Comparison of ENCODE assay signal across 1 cellular context in the genomic region with DNA sequence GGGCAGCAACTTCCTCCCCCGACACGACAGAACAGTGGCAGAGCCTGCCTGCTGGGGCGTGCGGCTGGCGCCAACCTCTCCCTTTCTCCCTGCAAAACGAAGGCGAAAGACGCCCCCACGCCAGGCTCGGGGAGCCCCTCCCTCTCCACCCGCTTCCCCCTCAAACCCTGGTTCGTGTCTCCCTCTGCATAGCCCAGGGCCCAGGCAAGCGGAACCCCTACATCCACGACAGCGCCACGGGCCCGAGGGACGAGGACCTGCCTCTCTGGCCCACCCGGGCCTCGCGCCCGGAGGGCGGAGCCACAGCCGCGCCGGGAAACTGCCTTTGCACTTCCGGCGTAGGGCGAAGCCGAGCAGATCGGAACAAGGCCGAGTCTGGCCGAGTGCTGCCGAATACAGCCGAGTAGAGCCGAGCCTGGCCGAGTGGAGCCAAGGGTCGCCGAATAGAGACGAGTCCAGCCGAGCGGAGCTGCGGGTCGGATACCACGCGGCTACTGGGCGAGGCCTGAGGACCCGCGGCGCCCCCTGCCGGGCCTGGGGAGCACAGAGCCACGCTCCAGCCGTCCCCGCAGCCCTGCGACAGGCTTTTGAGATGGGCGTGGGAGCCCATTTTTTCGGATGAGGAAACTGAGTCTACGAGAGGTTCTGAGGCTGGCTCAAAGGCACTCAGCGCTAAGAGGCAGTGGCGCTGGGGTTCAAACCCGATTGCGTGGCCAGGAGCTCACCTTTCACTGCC.
A peak's percentile ranks its signal among the peaks of the same experiment; 100 is the strongest.
TF ChIP-seq lines count a peak whose summit lies in the region.

No MANE protein-coding gene starts in this region.

TF ChIP-seq in HepG2, 621 proteins besides CTCF, POLR2A, EP300 and RAD21 (continued from another document and continues in another):
- TF ChIP-seq, protein P1, sequence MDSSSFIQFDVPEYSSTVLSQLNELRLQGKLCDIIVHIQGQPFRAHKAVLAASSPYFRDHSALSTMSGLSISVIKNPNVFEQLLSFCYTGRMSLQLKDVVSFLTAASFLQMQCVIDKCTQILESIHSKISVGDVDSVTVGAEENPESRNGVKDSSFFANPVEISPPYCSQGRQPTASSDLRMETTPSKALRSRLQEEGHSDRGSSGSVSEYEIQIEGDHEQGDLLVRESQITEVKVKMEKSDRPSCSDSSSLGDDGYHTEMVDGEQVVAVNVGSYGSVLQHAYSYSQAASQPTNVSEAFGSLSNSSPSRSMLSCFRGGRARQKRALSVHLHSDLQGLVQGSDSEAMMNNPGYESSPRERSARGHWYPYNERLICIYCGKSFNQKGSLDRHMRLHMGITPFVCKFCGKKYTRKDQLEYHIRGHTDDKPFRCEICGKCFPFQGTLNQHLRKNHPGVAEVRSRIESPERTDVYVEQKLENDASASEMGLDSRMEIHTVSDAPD (CRISPR knock-in tag; IDR thresholded peaks at IDR 0.05), result no peak; the same call in 1 of the 2 replicates
- peak; percentile 89 for TF ChIP-seq ZNF44 (CRISPR knock-in tag; IDR thresholded peaks at IDR 0.05)
- TF ChIP-seq ZNF761 (CRISPR knock-in tag; conservative IDR thresholded peaks at IDR 0.05), result no peak
- no peak for TF ChIP-seq ZNF468 (CRISPR knock-in tag; IDR thresholded peaks at IDR 0.05)
- TF ChIP-seq CCDC6 (CRISPR knock-in tag; IDR thresholded peaks at IDR 0.05), result peak; percentile 69; the same call in 1 of the 2 replicates
- no peak for TF ChIP-seq ZNF326 (CRISPR knock-in tag; IDR thresholded peaks at IDR 0.05; ENCODE audit: borderline replicate concordance)
- TF ChIP-seq ZSCAN30 (CRISPR knock-in tag; IDR thresholded peaks at IDR 0.05), result 0 out of 2 replicates have a peak, but pooled peaks have one; percentile 72
- peak; percentile 74 for TF ChIP-seq MTA1 (CRISPR knock-in tag; IDR thresholded peaks at IDR 0.05; ENCODE audit: borderline replicate concordance)
- TF ChIP-seq AGO1 (IDR thresholded peaks at IDR 0.05; ENCODE audit: low read depth, low read length, poor library complexity, severe bottlenecking), result no peak
- TF ChIP-seq TOPORS (CRISPR knock-in tag; IDR thresholded peaks at IDR 0.05), result no peak
- 0 out of 2 replicates have a peak, but pooled peaks have one; percentile 65 for TF ChIP-seq MED13 (CRISPR knock-in tag; IDR thresholded peaks at IDR 0.05)
- TF ChIP-seq ZFY (CRISPR knock-in tag; IDR thresholded peaks at IDR 0.05), result peak; percentile 88
- no peak for TF ChIP-seq MAFK (conservative IDR thresholded peaks at IDR 0.05 in 1 of 2, IDR thresholded peaks at IDR 0.05 in 1 of 2; ENCODE audit: low read length in 2 of 2)
- TF ChIP-seq ZNF83 (CRISPR knock-in tag; IDR thresholded peaks at IDR 0.05; ENCODE audit: borderline replicate concordance), result no peak
- TF ChIP-seq, protein P2, sequence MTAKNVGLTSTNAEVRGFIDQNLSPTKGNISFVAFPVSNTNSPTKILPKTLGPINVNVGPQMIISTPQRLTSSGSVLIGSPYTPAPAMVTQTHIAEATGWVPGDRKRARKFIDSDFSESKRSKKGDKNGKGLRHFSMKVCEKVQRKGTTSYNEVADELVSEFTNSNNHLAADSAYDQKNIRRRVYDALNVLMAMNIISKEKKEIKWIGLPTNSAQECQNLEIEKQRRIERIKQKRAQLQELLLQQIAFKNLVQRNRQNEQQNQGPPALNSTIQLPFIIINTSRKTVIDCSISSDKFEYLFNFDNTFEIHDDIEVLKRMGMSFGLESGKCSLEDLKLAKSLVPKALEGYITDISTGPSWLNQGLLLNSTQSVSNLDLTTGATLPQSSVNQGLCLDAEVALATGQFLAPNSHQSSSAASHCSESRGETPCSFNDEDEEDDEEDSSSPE (CRISPR knock-in tag; IDR thresholded peaks at IDR 0.05), result peak; percentile 78
- peak; percentile 81; the same call in 1 of the 2 replicates for TF ChIP-seq ZNF274 (CRISPR knock-in tag; IDR thresholded peaks at IDR 0.05)
- peak; percentile 88 for TF ChIP-seq YEATS4 (CRISPR knock-in tag; IDR thresholded peaks at IDR 0.05; ENCODE audit: borderline replicate concordance)
- no peak; the same call in 1 of the 2 replicates for TF ChIP-seq ZNF737 (CRISPR knock-in tag; IDR thresholded peaks at IDR 0.05; ENCODE audit: borderline replicate concordance)
- peak; percentile 80 for TF ChIP-seq HNRNPLL (IDR thresholded peaks at IDR 0.05; ENCODE audit: low read depth, low read length, poor library complexity, severe bottlenecking)
- TF ChIP-seq, protein P3, sequence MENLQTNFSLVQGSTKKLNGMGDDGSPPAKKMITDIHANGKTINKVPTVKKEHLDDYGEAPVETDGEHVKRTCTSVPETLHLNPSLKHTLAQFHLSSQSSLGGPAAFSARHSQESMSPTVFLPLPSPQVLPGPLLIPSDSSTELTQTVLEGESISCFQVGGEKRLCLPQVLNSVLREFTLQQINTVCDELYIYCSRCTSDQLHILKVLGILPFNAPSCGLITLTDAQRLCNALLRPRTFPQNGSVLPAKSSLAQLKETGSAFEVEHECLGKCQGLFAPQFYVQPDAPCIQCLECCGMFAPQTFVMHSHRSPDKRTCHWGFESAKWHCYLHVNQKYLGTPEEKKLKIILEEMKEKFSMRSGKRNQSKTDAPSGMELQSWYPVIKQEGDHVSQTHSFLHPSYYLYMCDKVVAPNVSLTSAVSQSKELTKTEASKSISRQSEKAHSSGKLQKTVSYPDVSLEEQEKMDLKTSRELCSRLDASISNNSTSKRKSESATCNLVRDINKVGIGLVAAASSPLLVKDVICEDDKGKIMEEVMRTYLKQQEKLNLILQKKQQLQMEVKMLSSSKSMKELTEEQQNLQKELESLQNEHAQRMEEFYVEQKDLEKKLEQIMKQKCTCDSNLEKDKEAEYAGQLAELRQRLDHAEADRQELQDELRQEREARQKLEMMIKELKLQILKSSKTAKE (CRISPR knock-in tag; IDR thresholded peaks at IDR 0.05; ENCODE audit: borderline replicate concordance), result no peak
- TF ChIP-seq, protein P4, sequence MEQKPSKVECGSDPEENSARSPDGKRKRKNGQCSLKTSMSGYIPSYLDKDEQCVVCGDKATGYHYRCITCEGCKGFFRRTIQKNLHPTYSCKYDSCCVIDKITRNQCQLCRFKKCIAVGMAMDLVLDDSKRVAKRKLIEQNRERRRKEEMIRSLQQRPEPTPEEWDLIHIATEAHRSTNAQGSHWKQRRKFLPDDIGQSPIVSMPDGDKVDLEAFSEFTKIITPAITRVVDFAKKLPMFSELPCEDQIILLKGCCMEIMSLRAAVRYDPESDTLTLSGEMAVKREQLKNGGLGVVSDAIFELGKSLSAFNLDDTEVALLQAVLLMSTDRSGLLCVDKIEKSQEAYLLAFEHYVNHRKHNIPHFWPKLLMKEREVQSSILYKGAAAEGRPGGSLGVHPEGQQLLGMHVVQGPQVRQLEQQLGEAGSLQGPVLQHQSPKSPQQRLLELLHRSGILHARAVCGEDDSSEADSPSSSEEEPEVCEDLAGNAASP (CRISPR knock-in tag; IDR thresholded peaks at IDR 0.05; ENCODE audit: borderline replicate concordance), result peak; percentile 50; the same call in 1 of the 2 replicates
- TF ChIP-seq, protein P5, sequence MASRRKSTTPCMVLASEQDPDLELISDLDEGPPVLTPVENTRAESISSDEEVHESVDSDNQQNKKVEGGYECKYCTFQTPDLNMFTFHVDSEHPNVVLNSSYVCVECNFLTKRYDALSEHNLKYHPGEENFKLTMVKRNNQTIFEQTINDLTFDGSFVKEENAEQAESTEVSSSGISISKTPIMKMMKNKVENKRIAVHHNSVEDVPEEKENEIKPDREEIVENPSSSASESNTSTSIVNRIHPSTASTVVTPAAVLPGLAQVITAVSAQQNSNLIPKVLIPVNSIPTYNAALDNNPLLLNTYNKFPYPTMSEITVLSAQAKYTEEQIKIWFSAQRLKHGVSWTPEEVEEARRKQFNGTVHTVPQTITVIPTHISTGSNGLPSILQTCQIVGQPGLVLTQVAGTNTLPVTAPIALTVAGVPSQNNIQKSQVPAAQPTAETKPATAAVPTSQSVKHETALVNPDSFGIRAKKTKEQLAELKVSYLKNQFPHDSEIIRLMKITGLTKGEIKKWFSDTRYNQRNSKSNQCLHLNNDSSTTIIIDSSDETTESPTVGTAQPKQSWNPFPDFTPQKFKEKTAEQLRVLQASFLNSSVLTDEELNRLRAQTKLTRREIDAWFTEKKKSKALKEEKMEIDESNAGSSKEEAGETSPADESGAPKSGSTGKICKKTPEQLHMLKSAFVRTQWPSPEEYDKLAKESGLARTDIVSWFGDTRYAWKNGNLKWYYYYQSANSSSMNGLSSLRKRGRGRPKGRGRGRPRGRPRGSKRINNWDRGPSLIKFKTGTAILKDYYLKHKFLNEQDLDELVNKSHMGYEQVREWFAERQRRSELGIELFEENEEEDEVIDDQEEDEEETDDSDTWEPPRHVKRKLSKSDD (CRISPR knock-in tag; IDR thresholded peaks at IDR 0.05; ENCODE audit: low read depth), result no peak
- TF ChIP-seq, protein P6, sequence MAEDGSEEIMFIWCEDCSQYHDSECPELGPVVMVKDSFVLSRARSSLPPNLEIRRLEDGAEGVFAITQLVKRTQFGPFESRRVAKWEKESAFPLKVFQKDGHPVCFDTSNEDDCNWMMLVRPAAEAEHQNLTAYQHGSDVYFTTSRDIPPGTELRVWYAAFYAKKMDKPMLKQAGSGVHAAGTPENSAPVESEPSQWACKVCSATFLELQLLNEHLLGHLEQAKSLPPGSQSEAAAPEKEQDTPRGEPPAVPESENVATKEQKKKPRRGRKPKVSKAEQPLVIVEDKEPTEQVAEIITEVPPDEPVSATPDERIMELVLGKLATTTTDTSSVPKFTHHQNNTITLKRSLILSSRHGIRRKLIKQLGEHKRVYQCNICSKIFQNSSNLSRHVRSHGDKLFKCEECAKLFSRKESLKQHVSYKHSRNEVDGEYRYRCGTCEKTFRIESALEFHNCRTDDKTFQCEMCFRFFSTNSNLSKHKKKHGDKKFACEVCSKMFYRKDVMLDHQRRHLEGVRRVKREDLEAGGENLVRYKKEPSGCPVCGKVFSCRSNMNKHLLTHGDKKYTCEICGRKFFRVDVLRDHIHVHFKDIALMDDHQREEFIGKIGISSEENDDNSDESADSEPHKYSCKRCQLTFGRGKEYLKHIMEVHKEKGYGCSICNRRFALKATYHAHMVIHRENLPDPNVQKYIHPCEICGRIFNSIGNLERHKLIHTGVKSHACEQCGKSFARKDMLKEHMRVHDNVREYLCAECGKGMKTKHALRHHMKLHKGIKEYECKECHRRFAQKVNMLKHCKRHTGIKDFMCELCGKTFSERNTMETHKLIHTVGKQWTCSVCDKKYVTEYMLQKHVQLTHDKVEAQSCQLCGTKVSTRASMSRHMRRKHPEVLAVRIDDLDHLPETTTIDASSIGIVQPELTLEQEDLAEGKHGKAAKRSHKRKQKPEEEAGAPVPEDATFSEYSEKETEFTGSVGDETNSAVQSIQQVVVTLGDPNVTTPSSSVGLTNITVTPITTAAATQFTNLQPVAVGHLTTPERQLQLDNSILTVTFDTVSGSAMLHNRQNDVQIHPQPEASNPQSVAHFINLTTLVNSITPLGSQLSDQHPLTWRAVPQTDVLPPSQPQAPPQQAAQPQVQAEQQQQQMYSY (CRISPR knock-in tag; IDR thresholded peaks at IDR 0.05), result peak; percentile 44; the same call in 1 of the 2 replicates
- no peak for TF ChIP-seq EHMT2 (IDR thresholded peaks at IDR 0.05; ENCODE audit: borderline replicate concordance, low read depth, low read length)
- peak; percentile 96 for TF ChIP-seq AGO2 (optimal IDR thresholded peaks at IDR 0.05; ENCODE audit: low read depth, low read length)
- TF ChIP-seq, protein P7, sequence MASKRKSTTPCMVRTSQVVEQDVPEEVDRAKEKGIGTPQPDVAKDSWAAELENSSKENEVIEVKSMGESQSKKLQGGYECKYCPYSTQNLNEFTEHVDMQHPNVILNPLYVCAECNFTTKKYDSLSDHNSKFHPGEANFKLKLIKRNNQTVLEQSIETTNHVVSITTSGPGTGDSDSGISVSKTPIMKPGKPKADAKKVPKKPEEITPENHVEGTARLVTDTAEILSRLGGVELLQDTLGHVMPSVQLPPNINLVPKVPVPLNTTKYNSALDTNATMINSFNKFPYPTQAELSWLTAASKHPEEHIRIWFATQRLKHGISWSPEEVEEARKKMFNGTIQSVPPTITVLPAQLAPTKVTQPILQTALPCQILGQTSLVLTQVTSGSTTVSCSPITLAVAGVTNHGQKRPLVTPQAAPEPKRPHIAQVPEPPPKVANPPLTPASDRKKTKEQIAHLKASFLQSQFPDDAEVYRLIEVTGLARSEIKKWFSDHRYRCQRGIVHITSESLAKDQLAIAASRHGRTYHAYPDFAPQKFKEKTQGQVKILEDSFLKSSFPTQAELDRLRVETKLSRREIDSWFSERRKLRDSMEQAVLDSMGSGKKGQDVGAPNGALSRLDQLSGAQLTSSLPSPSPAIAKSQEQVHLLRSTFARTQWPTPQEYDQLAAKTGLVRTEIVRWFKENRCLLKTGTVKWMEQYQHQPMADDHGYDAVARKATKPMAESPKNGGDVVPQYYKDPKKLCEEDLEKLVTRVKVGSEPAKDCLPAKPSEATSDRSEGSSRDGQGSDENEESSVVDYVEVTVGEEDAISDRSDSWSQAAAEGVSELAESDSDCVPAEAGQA (IDR thresholded peaks at IDR 0.05; ENCODE audit: low read depth), result no peak
- TF ChIP-seq, protein P7 (CRISPR knock-in tag; IDR thresholded peaks at IDR 0.05; ENCODE audit: borderline replicate concordance), result no peak
- TF ChIP-seq TEAD2 (CRISPR knock-in tag; IDR thresholded peaks at IDR 0.05), result no peak
- TF ChIP-seq, protein P8, sequence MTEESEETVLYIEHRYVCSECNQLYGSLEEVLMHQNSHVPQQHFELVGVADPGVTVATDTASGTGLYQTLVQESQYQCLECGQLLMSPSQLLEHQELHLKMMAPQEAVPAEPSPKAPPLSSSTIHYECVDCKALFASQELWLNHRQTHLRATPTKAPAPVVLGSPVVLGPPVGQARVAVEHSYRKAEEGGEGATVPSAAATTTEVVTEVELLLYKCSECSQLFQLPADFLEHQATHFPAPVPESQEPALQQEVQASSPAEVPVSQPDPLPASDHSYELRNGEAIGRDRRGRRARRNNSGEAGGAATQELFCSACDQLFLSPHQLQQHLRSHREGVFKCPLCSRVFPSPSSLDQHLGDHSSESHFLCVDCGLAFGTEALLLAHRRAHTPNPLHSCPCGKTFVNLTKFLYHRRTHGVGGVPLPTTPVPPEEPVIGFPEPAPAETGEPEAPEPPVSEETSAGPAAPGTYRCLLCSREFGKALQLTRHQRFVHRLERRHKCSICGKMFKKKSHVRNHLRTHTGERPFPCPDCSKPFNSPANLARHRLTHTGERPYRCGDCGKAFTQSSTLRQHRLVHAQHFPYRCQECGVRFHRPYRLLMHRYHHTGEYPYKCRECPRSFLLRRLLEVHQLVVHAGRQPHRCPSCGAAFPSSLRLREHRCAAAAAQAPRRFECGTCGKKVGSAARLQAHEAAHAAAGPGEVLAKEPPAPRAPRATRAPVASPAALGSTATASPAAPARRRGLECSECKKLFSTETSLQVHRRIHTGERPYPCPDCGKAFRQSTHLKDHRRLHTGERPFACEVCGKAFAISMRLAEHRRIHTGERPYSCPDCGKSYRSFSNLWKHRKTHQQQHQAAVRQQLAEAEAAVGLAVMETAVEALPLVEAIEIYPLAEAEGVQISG (CRISPR knock-in tag; IDR thresholded peaks at IDR 0.05), result peak; percentile 86
- TF ChIP-seq ZNF552 (CRISPR knock-in tag; IDR thresholded peaks at IDR 0.05; ENCODE audit: borderline replicate concordance), result no peak
